Comparison of ENCODE assay signal across 8 cellular contexts in genomic region chr5:173016069-173016455, GRCh38. TPM values are rescaled to one million over a fixed set of nuclear protein-coding genes. Genes with fewer than 3 reads are reported as not detected.
A peak's percentile ranks its signal among the peaks of the same experiment; 100 is the strongest.
DNase-seq lines count a peak whose midpoint lies in the region; ATAC-seq and TF ChIP-seq lines count a peak whose summit lies in the region.

No MANE protein-coding gene starts in this region.

- no peak overlapping the region for H3K14ac ChIP-seq in IMR-90 (replicated peaks; ENCODE audit: low read depth, low read length)

- no peak overlapping the region for H3K23ac ChIP-seq in IMR-90 (ENCODE audit: low read depth, low read length)

- H3K36me3 ChIP-seq in IMR-90 (ENCODE audit: control insufficient read depth, insufficient read depth, low read length) = peaks cover 8% of the 10 kb centered on the region; the same call in 1 of the 2 replicates
- peaks cover 0 to 14% of the 10 kb centered on the region in 2 donors for H3K36me3 ChIP-seq in left lung

- H3K27ac Mint-ChIP-seq in activated naive CD8-positive, alpha-beta T cell treated with anti-CD3 and anti-CD28 coated beads, Interleukin-2, amount 50 U/mL, for 24 hours = peak overlapping the region; percentile 77
- H3K27ac Mint-ChIP-seq in stimulated activated naive B cell treated with anti-CD40 and anti-IgM and Interleukin-4, amounts not matched to agents 10 μg/mL and 1 μg/mL and 100 μg/mL, for 72 hours = peak overlapping the region; percentile 93

- POLR2A ChIA-PET in IMR-90 (lab: Charles Lee; ENCODE audit: unreplicated experiment) = no interaction called here

- H4K91ac ChIP-seq in IMR-90 (ENCODE audit: insufficient read depth, low read depth, low read length) = no peak overlapping the region

- in situ Hi-C loops in IMR-90 (cut with MboI; ENCODE audit: low sequenced_read_pairs) = no loop called here

- H3K4me1 Mint-ChIP-seq in activated naive CD8-positive, alpha-beta T cell treated with anti-CD3 and anti-CD28 coated beads, Interleukin-2, amount 50 U/mL, for 24 hours = peaks cover 44% of the 10 kb centered on the region
- H3K4me1 Mint-ChIP-seq in stimulated activated naive B cell treated with anti-CD40 and anti-IgM and Interleukin-4, amounts not matched to agents 10 μg/mL and 1 μg/mL and 100 μg/mL, for 72 hours = peaks cover 41 to 70% of the 10 kb centered on the region in 2 donors

- TF ChIP-seq CTCF in IMR-90 (conservative IDR thresholded peaks at IDR 0.05; ENCODE audit: low read depth, low read length) (no peak), left lung (IDR thresholded peaks at IDR 0.05) (no peak)

- H3K18ac ChIP-seq in IMR-90 (ENCODE audit: low read depth, low read length) = no peak overlapping the region

- H3K4me3 ChIP-seq in IMR-90 (ENCODE audit: insufficient read depth, low read depth, low read length) (no peak overlapping the region), left lung (no peak overlapping the region)

- H3K4me1 ChIP-seq in IMR-90 (ENCODE audit: control insufficient read depth, insufficient read depth, low read length) = peaks cover 15% of the 10 kb centered on the region
- peaks cover 8 to 83% of the 10 kb centered on the region in 2 donors for H3K4me1 ChIP-seq in left lung

- no peak overlapping the region for H2BK120ac ChIP-seq in IMR-90 (ENCODE audit: low read depth, low read length)

- no peak overlapping the region for H3K4ac ChIP-seq in IMR-90 (ENCODE audit: low read depth, low read length)

- H4K5ac ChIP-seq in IMR-90 (ENCODE audit: low read depth, low read length) = no peak overlapping the region

- intact Hi-C loops in IMR-90 (cut with micrococcal nuclease) = no loop called here
- intact Hi-C loops in left lung (cut with DNase I) = no loop called here

- no peak for TF ChIP-seq RAD21 in IMR-90 (IDR thresholded peaks at IDR 0.05; ENCODE audit: low read length)

- no peak overlapping the region for H2AFZ ChIP-seq in IMR-90 (replicated peaks; ENCODE audit: low read length, poor library complexity)

- ATAC-seq in IMR-90 (ENCODE audit: low read depth) (no peak), left lung (no peak), GM21447 (IDR thresholded peaks at IDR 0.05; ENCODE audit: unreplicated experiment) (no peak), GM18519 (IDR thresholded peaks at IDR 0.05; ENCODE audit: low FRiP score, unreplicated experiment) (no peak), HG03442 (IDR thresholded peaks at IDR 0.05; ENCODE audit: unreplicated experiment) (no peak), GM21367 (IDR thresholded peaks at IDR 0.05; ENCODE audit: unreplicated experiment) (no peak)
- no peak for ATAC-seq in activated naive CD8-positive, alpha-beta T cell treated with anti-CD3 and anti-CD28 coated beads, Interleukin-2, amount 50 U/mL, for 24 hours
- peak; percentile 25 to 28 for ATAC-seq in stimulated activated naive B cell treated with anti-CD40 and anti-IgM and Interleukin-4, amounts not matched to agents 10 μg/mL and 1 μg/mL and 100 μg/mL, for 72 hours (replicated peaks)

- H3K9me3 ChIP-seq in IMR-90 (ENCODE audit: control insufficient read depth, insufficient read depth, low read length) (no peaks in the 10 kb centered on the region), left lung (no peaks in the 10 kb centered on the region)

- H2AK5ac ChIP-seq in IMR-90 (ENCODE audit: low read depth, low read length) = peak overlapping the region; percentile 29

- no peaks in the 10 kb centered on the region for H3K9me3 Mint-ChIP-seq in activated naive CD8-positive, alpha-beta T cell treated with anti-CD3 and anti-CD28 coated beads, Interleukin-2, amount 50 U/mL, for 24 hours
- H3K9me3 Mint-ChIP-seq in stimulated activated naive B cell treated with anti-CD40 and anti-IgM and Interleukin-4, amounts not matched to agents 10 μg/mL and 1 μg/mL and 100 μg/mL, for 72 hours = no peaks in the 10 kb centered on the region

- peak overlapping the region; percentile 30; the same call in 1 of the 2 replicates for H3K4me2 ChIP-seq in IMR-90 (ENCODE audit: low read depth, low read length)

- peaks cover 41 to 83% of the 10 kb centered on the region in 2 experiments for H3K79me1 ChIP-seq in IMR-90 (ENCODE audit: low read depth in 1 of 2, low read length in 2 of 2)

- H2AK9ac ChIP-seq in IMR-90 (replicated peaks; ENCODE audit: low read depth, low read length, poor library complexity) = peak overlapping the region; percentile 30

- H4K8ac ChIP-seq in IMR-90 (ENCODE audit: low read depth in 2 of 2, low read length in 2 of 2) = no peak overlapping the region

- H3K27ac ChIP-seq in IMR-90 (ENCODE audit: insufficient read depth, low read length) = no peak overlapping the region
- H3K27ac ChIP-seq in left lung = peak overlapping the region; percentile 84 to 89

- H2BK20ac ChIP-seq in IMR-90 (ENCODE audit: low read depth, low read length) = no peak overlapping the region

- DNase-seq in IMR-90 (no peak), left lung (no peak)
- DNase-seq in activated naive CD8-positive, alpha-beta T cell treated with anti-CD3 and anti-CD28 coated beads, Interleukin-2, amount 50 U/mL, for 24 hours = no peak
- DNase-seq in stimulated activated naive B cell treated with anti-CD40 and anti-IgM and Interleukin-4, amounts not matched to agents 10 μg/mL and 1 μg/mL and 100 μg/mL, for 72 hours = no peak

- no peak overlapping the region for H3K4me3 Mint-ChIP-seq in activated naive CD8-positive, alpha-beta T cell treated with anti-CD3 and anti-CD28 coated beads, Interleukin-2, amount 50 U/mL, for 24 hours
- H3K4me3 Mint-ChIP-seq in stimulated activated naive B cell treated with anti-CD40 and anti-IgM and Interleukin-4, amounts not matched to agents 10 μg/mL and 1 μg/mL and 100 μg/mL, for 72 hours = peak overlapping the region in 1 of 2 donors; percentile 51

- TF ChIP-seq POLR2A in IMR-90 (IDR thresholded peaks at IDR 0.05; ENCODE audit: low read depth, low read length) = no peak

- dilution Hi-C loops in IMR-90 (cut with HindIII; ENCODE audit: low sequenced_read_pairs, unreplicated experiment) = no loop called here

- CTCF ChIA-PET in IMR-90 (lab: Yijun Ruan, JAX) = no interaction called here

- no peak overlapping the region for H3K9ac ChIP-seq in IMR-90 (ENCODE audit: low read depth, low read length)

- BruUV-seq in IMR-90 (replicated peaks; lab: Mats Ljungman, UMichigan) = no TSS peak

- peaks cover 30% of the 10 kb centered on the region for H3K36me3 Mint-ChIP-seq in activated naive CD8-positive, alpha-beta T cell treated with anti-CD3 and anti-CD28 coated beads, Interleukin-2, amount 50 U/mL, for 24 hours (ENCODE audit: low read depth)
- peaks cover 31 to 56% of the 10 kb centered on the region in 2 donors for H3K36me3 Mint-ChIP-seq in stimulated activated naive B cell treated with anti-CD40 and anti-IgM and Interleukin-4, amounts not matched to agents 10 μg/mL and 1 μg/mL and 100 μg/mL, for 72 hours

- H2BK5ac ChIP-seq in IMR-90 (ENCODE audit: low read depth, low read length, poor library complexity, severe bottlenecking) = peak overlapping the region; percentile 40

- H3K56ac ChIP-seq in IMR-90 (ENCODE audit: extremely low read depth, insufficient read depth, low read length) = no peak overlapping the region

- H3K27me3 ChIP-seq in IMR-90 (ENCODE audit: control insufficient read depth, insufficient read depth, low read length) (no peaks in the 10 kb centered on the region), left lung (no peaks in the 10 kb centered on the region)

- peaks cover 20% of the 10 kb centered on the region for H3K9me1 ChIP-seq in IMR-90 (ENCODE audit: insufficient read depth, low read length)

- H3K27me3 Mint-ChIP-seq in activated naive CD8-positive, alpha-beta T cell treated with anti-CD3 and anti-CD28 coated beads, Interleukin-2, amount 50 U/mL, for 24 hours = no peaks in the 10 kb centered on the region
- no peaks in the 10 kb centered on the region for H3K27me3 Mint-ChIP-seq in stimulated activated naive B cell treated with anti-CD40 and anti-IgM and Interleukin-4, amounts not matched to agents 10 μg/mL and 1 μg/mL and 100 μg/mL, for 72 hours

- WGBS in IMR-90 (ENCODE audit: extremely low coverage in 2 of 2, insufficient read length in 1 of 2), 2 experiments = 87% methylated on average over 3 of the region's 6 CpGs; no CpG with 5 or more reads in 1 of the 2 experiments

- H4K20me1 ChIP-seq in IMR-90 (ENCODE audit: insufficient read depth, low read length) = peaks cover 36% of the 10 kb centered on the region

- no peak overlapping the region for H2BK15ac ChIP-seq in IMR-90 (ENCODE audit: low read depth, low read length)

TF ChIP-seq in IMR-90, 13 proteins besides CTCF, POLR2A, EP300 and RAD21 (continues in another document):
- no peak for TF ChIP-seq FOS (IDR thresholded peaks at IDR 0.05; ENCODE audit: low read depth, low read length)
- TF ChIP-seq ELK1 (IDR thresholded peaks at IDR 0.05; ENCODE audit: borderline replicate concordance, low read depth, low read length) = no peak
- no peak for TF ChIP-seq MXI1 (IDR thresholded peaks at IDR 0.05; ENCODE audit: borderline replicate concordance, low read depth, low read length)
- TF ChIP-seq MAFK (IDR thresholded peaks at IDR 0.05; ENCODE audit: low read depth, low read length) = no peak
- no peak for TF ChIP-seq CHD1 (IDR thresholded peaks at IDR 0.05; ENCODE audit: low read depth, low read length)
- TF ChIP-seq BHLHE40 (IDR thresholded peaks at IDR 0.05; ENCODE audit: low read depth, low read length) = no peak
- no peak for TF ChIP-seq RFX5 (IDR thresholded peaks at IDR 0.05; ENCODE audit: low read depth, low read length)
- no peak for TF ChIP-seq NFE2L2 (IDR thresholded peaks at IDR 0.05; ENCODE audit: low read depth, low read length)

RNA-seq across cellular contexts. Expression of gene ATP6V0E1, which starts 32.5 kb away (rescaled TPM):
- 277 and 299 TPM in 2 replicates for total RNA-seq in IMR-90 (2012; rRNA removed)
- 258 TPM in 2 replicates for polyA plus RNA-seq in IMR-90 (2012; rRNA removed)
- polyA plus RNA-seq in IMR-90 (2012; cell fraction: cytosol; rRNA removed) = 96.0 and 111 TPM in 2 replicates
- 16.9 and 96.8 TPM in 2 replicates for polyA plus RNA-seq in IMR-90 (2012; cell fraction: nucleus; rRNA removed; ENCODE audit: low replicate concordance)
- 100 to 1,000 TPM; 380 to 385 TPM for total RNA-seq in left lung

RNA-seq across cellular contexts. Expression of gene CREBRF, which starts 40.1 kb away (rescaled TPM):
- total RNA-seq in IMR-90 (2012; rRNA removed) (11.1 and 16.1 TPM in 2 replicates), left lung (10 to 100 TPM; 21.9 to 34.4 TPM)
- 3.0 and 3.2 TPM in 2 replicates for polyA plus RNA-seq in IMR-90 (2012; rRNA removed)
- polyA plus RNA-seq in IMR-90 (2012; cell fraction: cytosol; rRNA removed) = 0.56 and 0.80 TPM in 2 replicates
- polyA plus RNA-seq in IMR-90 (2012; cell fraction: nucleus; rRNA removed; ENCODE audit: low replicate concordance) = 1.5 and 18.2 TPM in 2 replicates

RNA-seq across cellular contexts. Expression of gene RPL26L1, which starts 56.8 kb away (rescaled TPM):
- total RNA-seq in IMR-90 (2012; rRNA removed) (109 and 118 TPM in 2 replicates), left lung (10 to 100 TPM; 28.3 to 33.7 TPM)
- 134 and 140 TPM in 2 replicates for polyA plus RNA-seq in IMR-90 (2012; rRNA removed)
- 54.4 and 111 TPM in 2 replicates for polyA plus RNA-seq in IMR-90 (2012; cell fraction: cytosol; rRNA removed)
- polyA plus RNA-seq in IMR-90 (2012; cell fraction: nucleus; rRNA removed; ENCODE audit: low replicate concordance) = 60.2 and 86.2 TPM in 2 replicates

Comparison
In these comparisons a context has a peak if more than half of its experiments do, and no peak if none do; other contexts are left out.
1. ATAC-seq: peak in stimulated activated naive B cell treated with anti-CD40 and anti-IgM and Interleukin-4, amounts not matched to agents 10 μg/mL and 1 μg/mL and 100 μg/mL, for 72 hours (2 of 2); none in IMR-90 (single experiment), activated naive CD8-positive, alpha-beta T cell treated with anti-CD3 and anti-CD28 coated beads, Interleukin-2, amount 50 U/mL, for 24 hours (single experiment), left lung (single experiment), GM21447 (single experiment), GM18519 (single experiment), HG03442 (single experiment) and GM21367 (single experiment).